Comparison of ENCODE assay signal across 4 cellular contexts in the genomic region with DNA sequence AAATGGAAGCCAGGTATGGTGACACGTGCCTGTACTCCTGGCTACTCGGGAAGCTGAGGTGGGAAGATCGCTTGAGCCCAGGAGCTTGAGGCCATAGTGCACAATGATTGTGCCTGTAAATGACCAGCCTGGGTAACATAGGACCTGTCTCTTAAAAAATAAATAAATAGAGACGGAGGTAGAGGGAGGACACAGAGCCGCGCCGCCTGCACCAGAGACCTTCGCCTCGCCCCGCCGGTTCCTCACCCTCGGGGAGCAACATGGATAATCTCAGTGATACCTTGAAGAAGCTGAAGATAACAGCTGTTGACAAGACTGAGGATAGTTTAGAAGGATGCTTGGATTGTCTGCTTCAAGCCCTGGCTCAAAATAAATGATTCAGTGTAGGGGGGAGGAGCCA.
A peak's percentile ranks its signal among the peaks of the same experiment; 100 is the strongest.
DNase-seq lines count a peak whose midpoint lies in the region; TF ChIP-seq lines count a peak whose summit lies in the region.
"Not testable (repeated sequence)": the region's sequence is repeated elsewhere in the genome, so short reads cannot be mapped to it uniquely, and the experiment has no call there.

No MANE protein-coding gene starts in this region.

- DNase-seq in cerebellar cortex (ENCODE audit: low spot score), result peak; percentile 0
- peak; percentile 1 for DNase-seq in coronary artery (ENCODE audit: low spot score)
- DNase-seq in islet precursor cell, result peak; percentile 19
- peak; percentile 88 for DNase-seq in mesenteric fat pad (ENCODE audit: low spot score)

- not testable (repeated sequence) for TF ChIP-seq CTCF in coronary artery (IDR thresholded peaks at IDR 0.05)

- H3K4me3 ChIP-seq in coronary artery, result not testable (repeated sequence)

- H3K27ac ChIP-seq in coronary artery, result not testable (repeated sequence)

Comparison
In these comparisons a context has a peak if more than half of its experiments do, and no peak if none do; other contexts are left out.
1. DNase-seq: peak in every context shown above with its lines; median percentile 88 in mesenteric fat pad; 19 in islet precursor cell; 1 in coronary artery; 0 in cerebellar cortex.